ENCODE assay signal across 22 cellular contexts in the genomic region with DNA sequence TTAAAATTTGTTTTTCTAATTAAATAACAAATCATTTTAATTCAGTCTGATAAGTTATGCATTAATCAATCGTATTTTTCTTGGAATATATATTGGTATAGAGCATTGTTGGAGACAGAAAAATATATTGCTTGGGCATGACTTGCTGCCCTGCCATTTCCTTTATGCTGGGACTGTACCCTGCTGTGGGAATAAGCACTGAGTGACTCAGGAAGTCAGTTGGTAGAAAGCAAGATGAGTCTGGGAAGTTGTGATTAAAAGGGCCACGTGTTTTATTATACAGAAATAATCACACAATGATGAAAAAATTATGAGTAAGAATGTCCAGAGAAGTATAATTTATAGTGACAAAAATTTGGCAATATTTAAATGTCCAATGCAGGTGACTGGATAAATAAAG.
"Had no signal": no experiment of that assay in that cellular context is flagged by ENCODE, and none has a peak within 500 bp of the region (broad histone marks: within the 10 kb centered on the region; RNA-seq: fewer than 3 reads in every experiment).

No MANE protein-coding gene starts in this region.

- H3K27ac Mint-ChIP-seq: naive thymus-derived CD4-positive, alpha-beta T cell; nephron progenitor cell; stimulated activated naive B cell treated with anti-CD40 and anti-IgM and Interleukin-4, amounts not matched to agents 10 μg/mL and 1 μg/mL and 100 μg/mL, for 72 hours; stimulated activated naive CD8-positive, alpha-beta T cell treated with anti-CD3 and anti-CD28 coated beads, Interleukin-15, amount 100 ng/mL, for 72 hours had no signal

- H3K27me3 Mint-ChIP-seq: stimulated activated naive B cell treated with anti-CD40 and anti-IgM and Interleukin-4, amounts not matched to agents 10 μg/mL and 1 μg/mL and 100 μg/mL, for 72 hours; stimulated activated naive CD8-positive, alpha-beta T cell treated with anti-CD3 and anti-CD28 coated beads, Interleukin-15, amount 100 ng/mL, for 72 hours had no signal

- H3K4me1 Mint-ChIP-seq: naive thymus-derived CD4-positive, alpha-beta T cell; stimulated activated naive B cell treated with anti-CD40 and anti-IgM and Interleukin-4, amounts not matched to agents 10 μg/mL and 1 μg/mL and 100 μg/mL, for 72 hours; stimulated activated naive CD8-positive, alpha-beta T cell treated with anti-CD3 and anti-CD28 coated beads, Interleukin-15, amount 100 ng/mL, for 72 hours had no signal

- H3K4me1 ChIP-seq: heart left ventricle, transverse colon had no signal

- FAIRE-seq: frontal cortex, islet of Langerhans had no signal

- H3K27me3 ChIP-seq: heart left ventricle, transverse colon had no signal

- H3K36me3 Mint-ChIP-seq: naive thymus-derived CD4-positive, alpha-beta T cell; stimulated activated naive B cell treated with anti-CD40 and anti-IgM and Interleukin-4, amounts not matched to agents 10 μg/mL and 1 μg/mL and 100 μg/mL, for 72 hours had no signal

- H3K27ac ChIP-seq: coronary artery, dorsolateral prefrontal cortex, heart left ventricle, skin epidermis, thoracic aorta, transverse colon had no signal

- DNase-seq: dorsolateral prefrontal cortex; effector CD8-positive, alpha-beta T cell; heart left ventricle; hippocampal formation; kidney glomerular epithelial cell; mammary epithelial cell; naive thymus-derived CD4-positive, alpha-beta T cell; nephron progenitor cell; posterior cingulate gyrus; stimulated activated CD4-positive, alpha-beta T cell treated with anti-CD3 and anti-CD28 coated beads, Interleukin-2, amount 100 ng/mL, for 24 hours; stimulated activated CD4-positive, alpha-beta T cell treated with anti-CD3 and anti-CD28 coated beads, Interleukin-4, amount 100 ng/mL, for 4 hours; stimulated activated naive B cell treated with anti-CD40 and anti-IgM and Interleukin-4, amounts not matched to agents 10 μg/mL and 1 μg/mL and 100 μg/mL, for 72 hours; stimulated activated naive CD8-positive, alpha-beta T cell treated with anti-CD3 and anti-CD28 coated beads, Interleukin-15, amount 100 ng/mL, for 72 hours; transverse colon had no signal

- H3K9me3 Mint-ChIP-seq: nephron progenitor cell; stimulated activated naive B cell treated with anti-CD40 and anti-IgM and Interleukin-4, amounts not matched to agents 10 μg/mL and 1 μg/mL and 100 μg/mL, for 72 hours; stimulated activated naive CD8-positive, alpha-beta T cell treated with anti-CD3 and anti-CD28 coated beads, Interleukin-15, amount 100 ng/mL, for 72 hours had no signal

- ATAC-seq: esophagus mucosa; heart left ventricle; left lobe of liver; naive thymus-derived CD4-positive, alpha-beta T cell; sciatic nerve; stimulated activated naive B cell treated with anti-CD40 and anti-IgM and Interleukin-4, amounts not matched to agents 10 μg/mL and 1 μg/mL and 100 μg/mL, for 72 hours; stimulated activated naive CD8-positive, alpha-beta T cell treated with anti-CD3 and anti-CD28 coated beads, Interleukin-15, amount 100 ng/mL, for 72 hours had no signal

- H3K9me3 ChIP-seq: heart left ventricle, thoracic aorta, transverse colon had no signal

- H3K4me3 ChIP-seq: coronary artery, dorsolateral prefrontal cortex, heart left ventricle, skin epidermis, thoracic aorta, transverse colon had no signal

- H3K36me3 ChIP-seq: heart left ventricle, thoracic aorta, transverse colon had no signal

- H3K4me3 Mint-ChIP-seq: naive thymus-derived CD4-positive, alpha-beta T cell; nephron progenitor cell; stimulated activated naive B cell treated with anti-CD40 and anti-IgM and Interleukin-4, amounts not matched to agents 10 μg/mL and 1 μg/mL and 100 μg/mL, for 72 hours; stimulated activated naive CD8-positive, alpha-beta T cell treated with anti-CD3 and anti-CD28 coated beads, Interleukin-15, amount 100 ng/mL, for 72 hours had no signal
